ENCODE assay signal across 1 cellular context in genomic region chr10:43237631-43238446, GRCh38.
TF ChIP-seq lines count a peak whose summit lies in the region.

No MANE protein-coding gene starts in this region.

TF ChIP-seq in GM23338, 12 proteins besides CTCF, POLR2A, EP300 and RAD21 (continued from another document):
- TF ChIP-seq REST (IDR thresholded peaks at IDR 0.05; ENCODE audit: unreplicated experiment): no peak
- TF ChIP-seq NANOG (IDR thresholded peaks at IDR 0.05; ENCODE audit: borderline replicate concordance): no peak
- TF ChIP-seq EZH2 (IDR thresholded peaks at IDR 0.05; ENCODE audit: low read depth, unreplicated experiment): no peak
- TF ChIP-seq EZH2phosphoT487 (IDR thresholded peaks at IDR 0.05; ENCODE audit: unreplicated experiment): no peak
- TF ChIP-seq ZNF331 (CRISPR knock-in tag; IDR thresholded peaks at IDR 0.05; ENCODE audit: low read depth): no peak
- TF ChIP-seq ZNF462 (CRISPR knock-in tag; IDR thresholded peaks at IDR 0.05): no peak
- no peak for TF ChIP-seq POLR2AphosphoS5 (IDR thresholded peaks at IDR 0.05; ENCODE audit: low read depth)
